In the genomic region with DNA sequence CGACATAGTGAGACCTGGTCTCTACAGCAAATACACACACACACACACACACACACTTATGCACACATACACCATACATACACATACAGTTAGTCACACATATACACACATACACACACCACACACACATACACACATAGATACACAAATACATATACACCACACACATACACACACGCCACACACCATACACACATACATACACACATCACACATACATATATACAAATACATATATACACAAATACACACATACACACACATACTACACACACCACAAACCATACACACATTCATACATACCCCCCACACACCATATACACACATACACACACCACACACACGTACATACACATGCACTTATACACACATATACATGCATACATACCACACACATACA, we compare ENCODE assay signal across 17 cellular contexts. TPM values are rescaled to one million over a fixed set of nuclear protein-coding genes. Genes with fewer than 3 reads are reported as not detected.
DNase-seq lines count a peak whose midpoint lies in the region; ATAC-seq, FAIRE-seq and TF ChIP-seq lines count a peak whose summit lies in the region.
"Had no signal": no experiment of that assay in that cellular context is flagged by ENCODE, and none has a peak within 500 bp of the region (broad histone marks: within the 10 kb centered on the region; RNA-seq: fewer than 3 reads in every experiment).

No MANE protein-coding gene starts in this region.

- H3K4me1 ChIP-seq in trophoblast cell (ENCODE audit: control insufficient read depth in 1 of 2, insufficient read depth in 2 of 2, low read length in 2 of 2), result peaks cover 23 to 38% of the 10 kb centered on the region in 2 experiments
- H3K4me1 ChIP-seq in stomach, result peaks cover 16 to 68% (median 42%) of the 10 kb centered on the region in 4 donors

- WGBS in trophoblast cell (ENCODE audit: extremely low coverage, insufficient coverage, insufficient read length), result 91% methylated on average over 2 of the region's 3 CpGs
- WGBS in stomach, 5 donors, result 96 to 98% (median 97%) methylated on average over 3 of the region's 3 CpGs

- H3K4me3 ChIP-seq in trophoblast cell (ENCODE audit: low read depth, low read length) (no peak overlapping the region), stomach (no peak overlapping the region)
- H3K4me3 ChIP-seq: vagina had no signal

- H4K12ac ChIP-seq in trophoblast cell (ENCODE audit: low read depth, low read length), result no peak overlapping the region

- H3K27ac ChIP-seq in trophoblast cell (ENCODE audit: low read depth, low read length) (peak overlapping the region; percentile 92), stomach (peak overlapping the region in 2 of 5 donors; percentile 58 to 91)
- H3K27ac ChIP-seq: vagina had no signal

- no peak overlapping the region for H3K23ac ChIP-seq in trophoblast cell (ENCODE audit: low read length)

- no peak for ATAC-seq in activated CD4-positive, alpha-beta T cell treated with anti-CD3 and anti-CD28 coated beads for 36 hours
- no peak for ATAC-seq in HG02973 (IDR thresholded peaks at IDR 0.05; ENCODE audit: unreplicated experiment)

- peak overlapping the region; percentile 14 for H2AK5ac ChIP-seq in trophoblast cell (ENCODE audit: low read length)

- H4K91ac ChIP-seq in trophoblast cell (ENCODE audit: low read depth, low read length), result peak overlapping the region; percentile 70

- no peak overlapping the region for H3K4ac ChIP-seq in trophoblast cell (ENCODE audit: low read depth, low read length)

- TF ChIP-seq CTCF in chondrocyte (IDR thresholded peaks at IDR 0.05), result no peak
- TF ChIP-seq CTCF in stomach (IDR thresholded peaks at IDR 0.05), result no peak

- peaks cover 5% of the 10 kb centered on the region for H3K79me2 ChIP-seq in trophoblast cell (ENCODE audit: control insufficient read depth, insufficient read depth, low read length, poor library complexity)

- no peak overlapping the region for H3K4me3 Mint-ChIP-seq in activated CD4-positive, alpha-beta T cell treated with anti-CD3 and anti-CD28 coated beads for 36 hours
- no peak overlapping the region for H3K4me3 Mint-ChIP-seq in chondrocyte (ENCODE audit: unreplicated experiment)
- H3K4me3 Mint-ChIP-seq: activated naive CD4-positive, alpha-beta T cell treated with anti-CD3 and anti-CD28 coated beads for 36 hours; CD8-positive, alpha-beta memory T cell had no signal

- peak; percentile 9 for FAIRE-seq in GM12892 (lab: Jason Lieb, UNC)
- FAIRE-seq: endometrium had no signal

- H2BK120ac ChIP-seq in trophoblast cell (ENCODE audit: insufficient read depth, low read length, poor library complexity), result peak overlapping the region; percentile 48

- no peak overlapping the region for H3K4me2 ChIP-seq in trophoblast cell (ENCODE audit: low read length)

- H3K9me3 Mint-ChIP-seq in activated CD4-positive, alpha-beta T cell treated with anti-CD3 and anti-CD28 coated beads for 36 hours (ENCODE audit: low read depth), result peaks cover 3% of the 10 kb centered on the region
- H3K9me3 Mint-ChIP-seq in chondrocyte (ENCODE audit: low read depth), result no peaks in the 10 kb centered on the region
- H3K9me3 Mint-ChIP-seq: CD8-positive, alpha-beta memory T cell had no signal

- H3K36me3 Mint-ChIP-seq in activated CD4-positive, alpha-beta T cell treated with anti-CD3 and anti-CD28 coated beads for 36 hours (ENCODE audit: low read depth), result peaks cover 25% of the 10 kb centered on the region
- peaks cover 16% of the 10 kb centered on the region for H3K36me3 Mint-ChIP-seq in chondrocyte (ENCODE audit: low read depth)

- peak overlapping the region; percentile 10 for H3K14ac ChIP-seq in trophoblast cell (ENCODE audit: low read length)

- DNase-seq in activated CD4-positive, alpha-beta T cell treated with anti-CD3 and anti-CD28 coated beads for 36 hours, result no peak
- no peak for DNase-seq in activated CD4-positive, alpha-beta T cell treated with anti-CD3 and anti-CD28 coated beads, Interleukin-2, amount 50 U/mL, for 4 hours
- DNase-seq in GM12892 (ENCODE audit: insufficient read length), result no peak
- DNase-seq in chondrocyte (ENCODE audit: low spot score), result no peak
- DNase-seq in trophoblast cell, result no peak
- DNase-seq in stomach, result no peak
- no peak for DNase-seq in stimulated activated CD4-positive, alpha-beta T cell treated with anti-CD3 and anti-CD28 coated beads, Interleukin-1b, Interleukin-23, amount 100 ng/mL, for 48 hours
- DNase-seq: activated naive CD4-positive, alpha-beta T cell treated with anti-CD3 and anti-CD28 coated beads for 36 hours; CD8-positive, alpha-beta memory T cell; central memory CD4-positive, alpha-beta T cell; EL; head of caudate nucleus; MM.1S; SHP77 had no signal

- H3K9me3 ChIP-seq in trophoblast cell (ENCODE audit: insufficient read depth, low read depth, low read length) (peaks cover 1% of the 10 kb centered on the region), stomach (no peaks in the 10 kb centered on the region)
- H3K9me3 ChIP-seq: vagina had no signal

- POLR2A ChIA-PET in activated CD4-positive, alpha-beta T cell treated with anti-CD3 and anti-CD28 coated beads for 36 hours (lab: Charles Lee), result interaction anchor here (1.7 kb wide), 1 partner anchor 17 kb away, joined by 7 read pairs; no protein-coding TSS in a partner anchor

- no peak for TF ChIP-seq EP300 in stomach (IDR thresholded peaks at IDR 0.05)

- H3K27me3 Mint-ChIP-seq in activated CD4-positive, alpha-beta T cell treated with anti-CD3 and anti-CD28 coated beads for 36 hours, result no peaks in the 10 kb centered on the region
- H3K27me3 Mint-ChIP-seq in chondrocyte (ENCODE audit: low read depth), result no peaks in the 10 kb centered on the region
- H3K27me3 Mint-ChIP-seq: CD8-positive, alpha-beta memory T cell had no signal

- H4K8ac ChIP-seq in trophoblast cell (ENCODE audit: low read depth, low read length), result no peak overlapping the region

- peak overlapping the region; percentile 68 for H2BK12ac ChIP-seq in trophoblast cell (ENCODE audit: low read length)

- peak overlapping the region; percentile 22 for H3K18ac ChIP-seq in trophoblast cell (ENCODE audit: low read length)

- no peak overlapping the region for H2AFZ ChIP-seq in trophoblast cell (ENCODE audit: insufficient read depth, low read length, poor library complexity)

- H3K79me1 ChIP-seq in trophoblast cell (ENCODE audit: low read length), result peaks cover 47% of the 10 kb centered on the region

- peak overlapping the region; percentile 39 for H2BK5ac ChIP-seq in trophoblast cell (ENCODE audit: low read depth, low read length, poor library complexity)

- H3K27ac Mint-ChIP-seq in activated CD4-positive, alpha-beta T cell treated with anti-CD3 and anti-CD28 coated beads for 36 hours, result peak overlapping the region; percentile 62
- H3K27ac Mint-ChIP-seq in chondrocyte (ENCODE audit: unreplicated experiment), result peak overlapping the region; percentile 96

- H3K27me3 ChIP-seq in trophoblast cell (ENCODE audit: insufficient read depth, low read length) (no peaks in the 10 kb centered on the region), stomach (no peaks in the 10 kb centered on the region)
- H3K27me3 ChIP-seq: vagina had no signal

- H3K36me3 ChIP-seq in trophoblast cell (ENCODE audit: control insufficient read depth in 1 of 2, insufficient read depth in 2 of 2, low read length in 2 of 2) (peaks cover 3 to 4% of the 10 kb centered on the region in 2 experiments), stomach (peaks cover 4 to 26% (median 18%) of the 10 kb centered on the region in 4 donors)
- H3K36me3 ChIP-seq: vagina had no signal

- intact Hi-C loops in activated CD4-positive, alpha-beta T cell treated with anti-CD3 and anti-CD28 coated beads for 36 hours (cut with DNase I, micrococcal nuclease), result no loop called here
- intact Hi-C loops in stomach (cut with DNase I; ENCODE audit: low total_unique reads), result no loop called here

- H3K9ac ChIP-seq in trophoblast cell (ENCODE audit: low read length), result no peak overlapping the region

- CTCF ChIA-PET in activated CD4-positive, alpha-beta T cell treated with anti-CD3 and anti-CD28 coated beads for 36 hours (lab: Charles Lee), result interaction anchor here (0.6 to 1.7 kb wide), 3 partner anchors 10 to 57 kb away, joined by 3 to 5 read pairs (median 4); no protein-coding TSS in a partner anchor

- TF ChIP-seq POLR2A in GM12892 (IDR thresholded peaks at IDR 0.05; ENCODE audit: low read depth, low read length), result no peak
- no peak for TF ChIP-seq POLR2A in stomach (IDR thresholded peaks at IDR 0.05)

- H3K4me1 Mint-ChIP-seq in activated CD4-positive, alpha-beta T cell treated with anti-CD3 and anti-CD28 coated beads for 36 hours, result peaks cover 45% of the 10 kb centered on the region
- H3K4me1 Mint-ChIP-seq in chondrocyte (ENCODE audit: low read depth), result peaks cover 80% of the 10 kb centered on the region

RNA-seq across cellular contexts. Expression of a gene that starts 57.7 kb away (rescaled TPM):
- 100 to 1,000 TPM; 186 to 207 TPM for total RNA-seq in activated CD4-positive, alpha-beta T cell treated with anti-CD3 and anti-CD28 coated beads for 36 hours
- 1.1 TPM for polyA plus RNA-seq in GM12892 (2012; ENCODE audit: missing spikeins)
- total RNA-seq in chondrocyte (296 to 393 TPM (median 372 TPM) in 3 replicates), stomach (100 to 1,000 TPM in 2 of 5 donors, 10 to 100 TPM in 3; 82.6 to 165 (median 86.1) TPM)
- polyA plus RNA-seq in trophoblast cell (2013), result 24.5 and 30.8 TPM in 2 replicates
- polyA plus RNA-seq in stomach, result 10 to 100 TPM; 11.2 to 31.4 (median 13.3) TPM
